20 cellular contexts compared by ENCODE assay signal in the genomic region with DNA sequence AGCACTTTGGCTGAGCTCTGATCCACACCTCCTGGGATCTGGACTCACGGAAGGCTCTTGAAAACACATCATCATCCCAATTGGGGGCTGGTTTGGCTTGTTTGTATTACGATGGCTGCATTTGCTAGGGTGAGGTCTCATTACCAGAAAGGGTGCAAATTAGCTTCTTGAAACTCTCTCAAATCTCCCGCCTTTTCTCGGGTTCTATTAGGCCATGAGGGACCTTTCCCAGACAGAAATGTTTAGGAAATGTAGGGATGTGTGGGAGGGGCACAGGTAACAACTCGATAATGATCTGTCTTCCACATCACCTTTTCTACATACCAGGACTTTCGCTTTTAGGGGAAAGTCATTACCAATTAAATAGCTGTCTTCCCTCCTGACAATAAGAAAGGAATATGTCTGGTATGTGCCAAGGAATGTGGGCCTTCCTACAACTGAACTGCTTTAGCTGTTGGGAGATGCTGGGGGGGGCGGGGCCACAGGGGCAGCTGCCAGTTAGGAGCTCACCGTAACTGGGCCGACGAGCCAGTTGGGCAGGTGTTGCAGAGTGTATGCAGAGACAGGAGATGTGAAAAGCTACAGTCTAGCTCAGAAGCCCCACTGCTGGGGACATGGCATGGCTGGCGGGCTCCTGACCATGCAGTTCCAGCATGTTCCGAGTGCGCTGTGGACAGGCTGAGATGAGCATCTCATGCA.
A peak's percentile ranks its signal among the peaks of the same experiment; 100 is the strongest.
DNase-seq lines count a peak whose midpoint lies in the region; ATAC-seq, FAIRE-seq and TF ChIP-seq lines count a peak whose summit lies in the region.
"Had no signal": no experiment of that assay in that cellular context is flagged by ENCODE, and none has a peak within 500 bp of the region (broad histone marks: within the 10 kb centered on the region; RNA-seq: fewer than 3 reads in every experiment).

No MANE protein-coding gene starts in this region.

- H3K4me1 ChIP-seq in PC-3 (ENCODE audit: insufficient read depth, low read length) (no peaks in the 10 kb centered on the region), iPS DF 6.9 (ENCODE audit: control insufficient read depth, insufficient read depth, low read length) (peaks cover 3% of the 10 kb centered on the region)
- H3K4me1 ChIP-seq: breast epithelium had no signal

- FAIRE-seq in GM12891 (lab: Jason Lieb, UNC): no peak
- FAIRE-seq: GM12878, RCC 7860 had no signal

- H3K4me2 ChIP-seq in PC-3 (ENCODE audit: low read length): no peak overlapping the region
- H3K4me2 ChIP-seq: smooth muscle cell had no signal

- no TSS peak for BruUV-seq in PC-3 (replicated peaks; lab: Mats Ljungman, UMichigan)

- no peaks in the 10 kb centered on the region for H4K20me1 ChIP-seq in PC-3 (ENCODE audit: low read length)

- no peak for TF ChIP-seq POLR2A in GM12891 (IDR thresholded peaks at IDR 0.05; ENCODE audit: low read depth, low read length)

- no peaks in the 10 kb centered on the region for H3K27me3 ChIP-seq in PC-3 (ENCODE audit: low read length)
- no peaks in the 10 kb centered on the region for H3K27me3 ChIP-seq in iPS DF 6.9 (ENCODE audit: control insufficient read depth, insufficient read depth, low read length)
- H3K27me3 ChIP-seq: breast epithelium, dorsolateral prefrontal cortex had no signal

- H3K4me3 ChIP-seq in PC-3 (ENCODE audit: low read length) (no peak overlapping the region), iPS DF 6.9 (ENCODE audit: low read length) (no peak overlapping the region)
- H3K4me3 ChIP-seq: breast epithelium, dorsolateral prefrontal cortex, GM12878, smooth muscle cell had no signal

- POLR2A ChIA-PET in PC-3 (lab: Charles Lee; ENCODE audit: unreplicated experiment): no interaction called here

- H3K27ac ChIP-seq in PC-3 (ENCODE audit: low read length) (no peak overlapping the region), iPS DF 6.9 (ENCODE audit: low read length) (no peak overlapping the region)
- H3K27ac ChIP-seq: 22Rv1, breast epithelium, dorsolateral prefrontal cortex had no signal

- H2AFZ ChIP-seq in PC-3 (ENCODE audit: low read length): no peak overlapping the region

- no peak for ATAC-seq in PC-3
- ATAC-seq: GM12878; stimulated activated naive CD8-positive, alpha-beta T cell treated with anti-CD3 and anti-CD28 coated beads, Interleukin-15, amount 100 ng/mL, for 72 hours had no signal

- DNase-seq in DMS53 (lab: John Stamatoyannopoulos, UW) (peak; percentile 27), DMS53 treated with DMSO at 0.1 percent for 48 hours (lab: John Stamatoyannopoulos, UW; ENCODE audit: unreplicated experiment) (no peak), PC-3 (peak; percentile 3), iPS DF 6.9 (ENCODE audit: low read depth, low spot score) (peak; percentile 60), retina (peak; percentile 61), hippocampal formation (lab: John Stamatoyannopoulos, UW) (no peak), GM12891 (ENCODE audit: insufficient read length, low spot score) (no peak), NCI-H1694 (lab: John Stamatoyannopoulos, UW) (no peak)
- DNase-seq: activated CD4-positive, alpha-beta T cell treated with anti-CD3 and anti-CD28 coated beads for 1 hour; dorsolateral prefrontal cortex; HFFc6; NCI-H1048; NCI-H446 treated with DMSO at 0.1 percent for 48 hours; occipital lobe; stimulated activated naive CD8-positive, alpha-beta T cell treated with anti-CD3 and anti-CD28 coated beads, Interleukin-15, amount 100 ng/mL, for 72 hours had no signal

- intact Hi-C loops in PC-3 (cut with micrococcal nuclease): loop anchor here (10.0 kb wide), 1 partner anchor 98 kb away; no protein-coding TSS in a partner anchor

- H3K36me3 ChIP-seq in PC-3 (ENCODE audit: low read depth, low read length) (no peaks in the 10 kb centered on the region), iPS DF 6.9 (ENCODE audit: control insufficient read depth, insufficient read depth, low read length) (no peaks in the 10 kb centered on the region)
- H3K36me3 ChIP-seq: breast epithelium had no signal

- H3K9me3 ChIP-seq in PC-3 (ENCODE audit: low read length): no peaks in the 10 kb centered on the region
- H3K9me3 ChIP-seq in iPS DF 6.9 (ENCODE audit: control insufficient read depth, insufficient read depth, low read length): no peaks in the 10 kb centered on the region
- H3K9me3 ChIP-seq: breast epithelium had no signal

- WGBS in iPS DF 6.9 (ENCODE audit: insufficient coverage, insufficient read length): no CpG with 5 or more reads among the region's 13 CpGs

- CTCF ChIA-PET in PC-3 (lab: Charles Lee): no interaction called here

- H3F3A ChIP-seq in PC-3 (ENCODE audit: low read length, unreplicated experiment): no peaks in the 10 kb centered on the region

- no peak overlapping the region for H3K9ac ChIP-seq in PC-3 (ENCODE audit: low read length)

- H3K79me2 ChIP-seq in PC-3 (ENCODE audit: low read length): no peaks in the 10 kb centered on the region

- no peaks in the 10 kb centered on the region for H3K9me2 ChIP-seq in PC-3 (replicated peaks; ENCODE audit: low read length)

- no peak for TF ChIP-seq CTCF in PC-3 (conservative IDR thresholded peaks at IDR 0.05; ENCODE audit: low read depth, low read length)

TF ChIP-seq in GM12891, 5 proteins besides CTCF, POLR2A, EP300 and RAD21:
- TF ChIP-seq TAF1 (IDR thresholded peaks at IDR 0.05; ENCODE audit: low read depth, low read length): no peak
- TF ChIP-seq PAX5 (IDR thresholded peaks at IDR 0.05; ENCODE audit: insufficient read depth, low read length, severe bottlenecking): no peak

Comparison
In these comparisons a context has a peak if more than half of its experiments do, and no peak if none do; other contexts are left out.
1. DNase-seq: peak in DMS53 (single experiment), PC-3 (single experiment), iPS DF 6.9 (single experiment) and retina (single experiment); none in DMS53 treated with DMSO at 0.1 percent for 48 hours (single experiment), hippocampal formation (0 of 2), GM12891 (single experiment) and NCI-H1694 (single experiment).